Comparison of ENCODE assay signal across 8 cellular contexts in the genomic region with DNA sequence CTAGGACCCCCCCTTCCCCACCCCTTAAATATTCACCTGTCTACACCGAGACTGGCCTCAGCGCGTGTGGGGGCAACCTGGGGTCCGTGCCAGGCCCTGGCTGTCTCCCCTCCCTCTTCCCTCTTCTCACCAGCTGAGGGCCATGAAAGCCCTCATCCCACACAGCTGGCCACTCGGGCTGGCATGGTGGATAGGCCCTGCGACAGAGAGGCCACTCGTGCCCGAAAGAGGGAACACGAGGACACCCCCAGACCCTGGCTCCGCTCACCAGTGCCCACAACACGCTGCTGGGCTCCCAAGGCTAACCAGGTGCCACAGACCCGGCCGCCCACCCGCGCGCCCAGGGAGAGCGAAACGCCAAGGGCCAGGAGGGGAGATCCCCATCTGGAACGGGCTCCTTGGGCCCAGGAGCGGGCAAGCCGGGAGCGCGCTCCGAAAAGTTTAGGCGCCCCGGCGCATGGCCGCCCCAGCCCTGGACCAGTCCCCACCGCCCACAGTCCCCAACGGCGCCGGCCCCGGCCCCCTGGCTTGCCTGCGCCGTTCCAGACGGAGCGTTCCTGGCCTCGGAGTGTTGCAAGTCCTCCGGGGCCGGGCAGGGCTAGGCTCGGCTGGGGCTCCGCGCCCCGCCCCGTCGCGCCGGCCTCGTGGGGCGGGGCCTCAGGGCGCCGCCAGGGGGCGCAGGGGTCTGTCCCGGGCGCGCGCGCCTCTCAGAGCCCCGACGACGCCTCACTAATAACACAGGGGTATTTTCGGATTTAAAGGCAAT. TPM values are rescaled to one million over a fixed set of nuclear protein-coding genes. Genes with fewer than 3 reads are reported as not detected.
A peak's percentile ranks its signal among the peaks of the same experiment; 100 is the strongest.
DNase-seq lines count a peak whose midpoint lies in the region; ATAC-seq and TF ChIP-seq lines count a peak whose summit lies in the region.

A gene with protein sequence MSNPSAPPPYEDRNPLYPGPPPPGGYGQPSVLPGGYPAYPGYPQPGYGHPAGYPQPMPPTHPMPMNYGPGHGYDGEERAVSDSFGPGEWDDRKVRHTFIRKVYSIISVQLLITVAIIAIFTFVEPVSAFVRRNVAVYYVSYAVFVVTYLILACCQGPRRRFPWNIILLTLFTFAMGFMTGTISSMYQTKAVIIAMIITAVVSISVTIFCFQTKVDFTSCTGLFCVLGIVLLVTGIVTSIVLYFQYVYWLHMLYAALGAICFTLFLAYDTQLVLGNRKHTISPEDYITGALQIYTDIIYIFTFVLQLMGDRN (minus strand): TSS at position 570 of the 766 bp plus-strand sequence. CDS start 10,362 bp downstream, outside the sequence.

- peak within 1 kb of the TSS; percentile 97 for H2BK15ac ChIP-seq in mesenchymal stem cell (ENCODE audit: low read depth, poor library complexity, severe bottlenecking)

- H3K36me3 Mint-ChIP-seq in HFFc6 (ENCODE audit: low read depth): peaks cover 16% of the 10 kb centered on the region
- H3K36me3 Mint-ChIP-seq in activated CD8-positive, alpha-beta T cell treated with anti-CD3 and anti-CD28 coated beads for 36 hours (ENCODE audit: low read depth): peaks cover 10% of the 10 kb centered on the region

- H3K4me2 ChIP-seq in mesenchymal stem cell (ENCODE audit: low read length, poor library complexity, severe bottlenecking): peak within 1 kb of the TSS; percentile 79
- no peak within 1 kb of the TSS for H3K4me2 ChIP-seq in SK-N-SH

- peak within 1 kb of the TSS; percentile 50 for H2AK5ac ChIP-seq in mesenchymal stem cell (ENCODE audit: low read length, severe bottlenecking)

- H3K14ac ChIP-seq in mesenchymal stem cell (ENCODE audit: low read length in 2 of 2): peak within 1 kb of the TSS; percentile 96 to 97

- H3K9me3 ChIP-seq in effector memory CD4-positive, alpha-beta T cell (ENCODE audit: control insufficient read depth, low read length): no peaks in the 10 kb centered on the region
- H3K9me3 ChIP-seq in mesenchymal stem cell (ENCODE audit: control insufficient read depth, low read length) (no peaks in the 10 kb centered on the region), SK-N-SH (no peaks in the 10 kb centered on the region)

- peak; percentile 92 for ATAC-seq in activated CD8-positive, alpha-beta T cell treated with anti-CD3 and anti-CD28 coated beads for 36 hours

- peak within 1 kb of the TSS; percentile 87 to 98 for H3K18ac ChIP-seq in mesenchymal stem cell (ENCODE audit: low read depth in 1 of 2, low read length in 2 of 2)

- peak within 1 kb of the TSS; percentile 93 for H4K91ac ChIP-seq in mesenchymal stem cell (ENCODE audit: low read length)

- H4K20me1 ChIP-seq in SK-N-SH (ENCODE audit: insufficient read depth): no peaks in the 10 kb centered on the region

- TF ChIP-seq EP300 in SK-N-SH (IDR thresholded peaks at IDR 0.05; ENCODE audit: borderline replicate concordance in 1 of 2, low read depth in 1 of 2, low read length in 1 of 2): no peak

- H3K4me1 ChIP-seq in effector memory CD4-positive, alpha-beta T cell (ENCODE audit: control insufficient read depth, insufficient read depth, low read length, poor library complexity, severe bottlenecking): peaks cover 42% of the 10 kb centered on the region
- peaks cover 28% of the 10 kb centered on the region for H3K4me1 ChIP-seq in mesenchymal stem cell (ENCODE audit: control insufficient read depth, insufficient read depth, low read depth, low read length)
- H3K4me1 ChIP-seq in SK-N-SH (ENCODE audit: control insufficient read depth in 1 of 2, insufficient read depth in 2 of 2, low read depth in 1 of 2, low read length in 1 of 2): peaks cover 1 to 10% of the 10 kb centered on the region in 2 experiments; a peak in 2 of 4 replicates

- H3K27me3 Mint-ChIP-seq in HFFc6 (ENCODE audit: insufficient read depth): peaks cover 3% of the 10 kb centered on the region
- no peaks in the 10 kb centered on the region for H3K27me3 Mint-ChIP-seq in activated CD8-positive, alpha-beta T cell treated with anti-CD3 and anti-CD28 coated beads for 36 hours

- H3K23ac ChIP-seq in mesenchymal stem cell (ENCODE audit: low read length in 2 of 2): no peak within 1 kb of the TSS

- WGBS in mesenchymal stem cell: 9% methylated on average over 50 of the region's 62 CpGs
- 82% methylated on average over 40 of the region's 62 CpGs for WGBS in SK-N-SH (ENCODE audit: low lambda C conversion rate)

- POLR2A ChIA-PET in activated CD8-positive, alpha-beta T cell treated with anti-CD3 and anti-CD28 coated beads for 36 hours (lab: Charles Lee): interaction anchor here (0.6 to 3.3 kb wide), 7 partner anchors 10 to 115 kb away, joined by 3 to 39 read pairs (median 5); no protein-coding TSS in a partner anchor
- POLR2A ChIA-PET in SK-N-SH (lab: Yijun Ruan, JAX): no interaction called here

- peak within 1 kb of the TSS; percentile 0 for H2BK5ac ChIP-seq in mesenchymal stem cell (ENCODE audit: low read depth, low read length, poor library complexity, severe bottlenecking)

- H3K36me3 ChIP-seq in effector memory CD4-positive, alpha-beta T cell (ENCODE audit: control insufficient read depth, insufficient read depth, low read length): no peaks in the 10 kb centered on the region
- H3K36me3 ChIP-seq in mesenchymal stem cell (ENCODE audit: control insufficient read depth in 1 of 2, insufficient read depth in 2 of 2, low read depth in 1 of 2, low read length in 2 of 2) (no peaks in the 10 kb centered on the region), SK-N-SH (replicated peaks in 1 of 2; ENCODE audit: control insufficient read depth in 1 of 2, insufficient read depth in 2 of 2, low read length in 1 of 2) (no peaks in the 10 kb centered on the region)

- no peaks in the 10 kb centered on the region for H3K79me2 ChIP-seq in SK-N-SH (ENCODE audit: insufficient read depth)

- intact Hi-C loops in activated CD8-positive, alpha-beta T cell treated with anti-CD3 and anti-CD28 coated beads for 36 hours (cut with micrococcal nuclease): no loop called here

- H3K4ac ChIP-seq in mesenchymal stem cell (ENCODE audit: low read depth in 1 of 2, low read length in 2 of 2): peak within 1 kb of the TSS; percentile 94 to 99

- DNase-seq in HFFc6 (peak; percentile 35), NB4 (ENCODE audit: low read depth) (peak; percentile 89), mesenchymal stem cell (peak; percentile 80), SK-N-SH (no peak)
- peak; percentile 83 for DNase-seq in activated CD8-positive, alpha-beta T cell treated with anti-CD3 and anti-CD28 coated beads for 36 hours
- peak; percentile 68 to 70 (median 69) for DNase-seq in effector memory CD4-positive, alpha-beta T cell
- peak; percentile 72 for DNase-seq in stimulated activated CD8-positive, alpha-beta memory T cell treated with anti-CD3 and anti-CD28 coated beads, Interleukin-12 subunit alpha, Interleukin-12 subunit beta, amount 100 ng/mL, for 4 hours (ENCODE audit: low read depth)

- peak within 1 kb of the TSS; percentile 99 for H4K8ac ChIP-seq in mesenchymal stem cell (ENCODE audit: low read length)

- peak; percentile 93 for TF ChIP-seq CTCF in GM12875 (IDR thresholded peaks at IDR 0.05; ENCODE audit: borderline replicate concordance, insufficient read depth, low read depth, low read length)
- peak; percentile 98 for TF ChIP-seq CTCF in HFFc6 (IDR thresholded peaks at IDR 0.05)
- TF ChIP-seq CTCF in NB4 (IDR thresholded peaks at IDR 0.05; ENCODE audit: low read depth, low read length): peak; percentile 53
- peak; percentile 97 for TF ChIP-seq CTCF in activated CD8-positive, alpha-beta T cell treated with anti-CD3 and anti-CD28 coated beads for 36 hours (IDR thresholded peaks at IDR 0.05)
- no peak for TF ChIP-seq CTCF in SK-N-SH (IDR thresholded peaks at IDR 0.05)

- CTCF ChIA-PET in activated CD8-positive, alpha-beta T cell treated with anti-CD3 and anti-CD28 coated beads for 36 hours (lab: Charles Lee): interaction anchor here (0.6 to 8.8 kb wide), 13 partner anchors 8 to 107 kb away, joined by 3 to 125 read pairs (median 5); a partner anchor contains a TSS
- CTCF ChIA-PET in SK-N-SH (lab: Yijun Ruan, JAX): interaction anchor here (0.7 to 1.2 kb wide), 3 partner anchors 9 to 21 kb away, joined by 3 read pairs; no protein-coding TSS in a partner anchor

- peak within 1 kb of the TSS; percentile 90 for H3K4me3 Mint-ChIP-seq in HFFc6
- H3K4me3 Mint-ChIP-seq in activated CD8-positive, alpha-beta T cell treated with anti-CD3 and anti-CD28 coated beads for 36 hours: peak within 1 kb of the TSS; percentile 88

- peak within 1 kb of the TSS; percentile 17 to 72 for H2BK12ac ChIP-seq in mesenchymal stem cell (ENCODE audit: low read length in 2 of 2)

- H3K27ac ChIP-seq in effector memory CD4-positive, alpha-beta T cell (ENCODE audit: insufficient read depth, low read length, poor library complexity, severe bottlenecking): peak within 1 kb of the TSS; percentile 99
- H3K27ac ChIP-seq in mesenchymal stem cell (ENCODE audit: low read length, poor library complexity, severe bottlenecking): peak within 1 kb of the TSS; percentile 14
- no peak within 1 kb of the TSS for H3K27ac ChIP-seq in SK-N-SH (ENCODE audit: low read depth in 2 of 2, low read length in 1 of 2)

- no peaks in the 10 kb centered on the region for H3K9me3 Mint-ChIP-seq in HFFc6
- H3K9me3 Mint-ChIP-seq in activated CD8-positive, alpha-beta T cell treated with anti-CD3 and anti-CD28 coated beads for 36 hours: no peaks in the 10 kb centered on the region

- H3K4me1 Mint-ChIP-seq in HFFc6 (ENCODE audit: low read depth): peaks cover 56% of the 10 kb centered on the region
- H3K4me1 Mint-ChIP-seq in activated CD8-positive, alpha-beta T cell treated with anti-CD3 and anti-CD28 coated beads for 36 hours (ENCODE audit: low read depth): peaks cover 51% of the 10 kb centered on the region

- H3K4me3 ChIP-seq in GM12875 (ENCODE audit: low read depth, low read length) (peak within 1 kb of the TSS; percentile 79), NB4 (ENCODE audit: low read depth, low read length) (peak within 1 kb of the TSS; percentile 70), mesenchymal stem cell (ENCODE audit: insufficient read depth in 1 of 2, low read depth in 1 of 2, low read length in 2 of 2) (peak within 1 kb of the TSS; percentile 81 to 96), SK-N-SH (ENCODE audit: low read depth in 2 of 2, low read length in 1 of 2) (no peak within 1 kb of the TSS; a peak in 1 of 4 replicates)
- H3K4me3 ChIP-seq in effector memory CD4-positive, alpha-beta T cell (ENCODE audit: insufficient read depth, low read depth, low read length, poor library complexity, severe bottlenecking): peak within 1 kb of the TSS; percentile 83

- H3K9ac ChIP-seq in mesenchymal stem cell (ENCODE audit: low read length) (peak within 1 kb of the TSS; percentile 96), SK-N-SH (no peak within 1 kb of the TSS)

- peaks cover 7% of the 10 kb centered on the region for H3F3A ChIP-seq in SK-N-SH (replicated peaks; ENCODE audit: insufficient read depth)

- peak within 1 kb of the TSS; percentile 93 for H2BK120ac ChIP-seq in mesenchymal stem cell (ENCODE audit: low read depth, low read length)

- no peak for TF ChIP-seq POLR2A in NB4 (IDR thresholded peaks at IDR 0.05; ENCODE audit: extremely low read depth, insufficient read length)

- no peak for TF ChIP-seq RAD21 in SK-N-SH (IDR thresholded peaks at IDR 0.05; ENCODE audit: low read length)

- peak within 1 kb of the TSS; percentile 33 for H2AFZ ChIP-seq in mesenchymal stem cell (ENCODE audit: low read depth, low read length)
- H2AFZ ChIP-seq in SK-N-SH (ENCODE audit: low read depth): no peak within 1 kb of the TSS

- H3K9me2 ChIP-seq in SK-N-SH: no peaks in the 10 kb centered on the region

- H3K79me1 ChIP-seq in mesenchymal stem cell (replicated peaks; ENCODE audit: low read length, poor library complexity, severe bottlenecking): peaks cover 15% of the 10 kb centered on the region

- no peaks in the 10 kb centered on the region for H3K27me3 ChIP-seq in effector memory CD4-positive, alpha-beta T cell (replicated peaks; ENCODE audit: control insufficient read depth, insufficient read depth, low read length, poor library complexity, severe bottlenecking)
- H3K27me3 ChIP-seq in mesenchymal stem cell (ENCODE audit: control insufficient read depth in 1 of 2, insufficient read depth in 1 of 2, low read length in 2 of 2) (no peaks in the 10 kb centered on the region), SK-N-SH (ENCODE audit: insufficient read depth) (no peaks in the 10 kb centered on the region)

- peak within 1 kb of the TSS; percentile 79 for H3K27ac Mint-ChIP-seq in HFFc6
- H3K27ac Mint-ChIP-seq in activated CD8-positive, alpha-beta T cell treated with anti-CD3 and anti-CD28 coated beads for 36 hours: peak within 1 kb of the TSS; percentile 92

RNA-seq across cellular contexts. Expression of the gene that starts here (rescaled TPM):
- 100 to 1,000 TPM; 163 to 187 (median 176) TPM for total RNA-seq in HFFc6 (2021; fragmentation: NEBNext Ultra II Directional; extraction: Animal tissue kit (Norgen Biotek cat#: 25700))
- 10 to 100 TPM; 53.5 to 57.9 TPM for total RNA-seq in activated CD8-positive, alpha-beta T cell treated with anti-CD3 and anti-CD28 coated beads for 36 hours
- 178 TPM for polyA plus RNA-seq in mesenchymal stem cell (2013, experiment 1 of 2)
- polyA plus RNA-seq in mesenchymal stem cell (2013, experiment 2 of 2): 177 TPM
- polyA plus RNA-seq in SK-N-SH (2012; rRNA removed): 7.3 and 7.8 TPM in 2 replicates
- 4.4 and 6.8 TPM in 2 replicates for polyA plus RNA-seq in SK-N-SH (2012; cell fraction: cytosol; rRNA removed)
- 4.5 and 5.3 TPM in 2 replicates for polyA plus RNA-seq in SK-N-SH (2012; cell fraction: nucleus; rRNA removed)

Comparison
In these comparisons a context has a peak if more than half of its experiments do, and no peak if none do; other contexts are left out.
1. H3K4me3 ChIP-seq: peak in GM12875 (single experiment), NB4 (single experiment), effector memory CD4-positive, alpha-beta T cell (single experiment) and mesenchymal stem cell (2 of 2); none in SK-N-SH (0 of 2).
2. H3K27ac ChIP-seq: peak in effector memory CD4-positive, alpha-beta T cell (single experiment) and mesenchymal stem cell (single experiment); none in SK-N-SH (0 of 2).